22 cellular contexts compared by ENCODE assay signal in genomic region chr4:87356832-87357526, GRCh38. TPM values are rescaled to one million over a fixed set of nuclear protein-coding genes. Genes with fewer than 3 reads are reported as not detected.
DNase-seq lines count a peak whose midpoint lies in the region; ATAC-seq, FAIRE-seq and TF ChIP-seq lines count a peak whose summit lies in the region.
"Had no signal": no experiment of that assay in that cellular context is flagged by ENCODE, and none has a peak within 500 bp of the region (broad histone marks: within the 10 kb centered on the region; RNA-seq: fewer than 3 reads in every experiment).

No MANE protein-coding gene starts in this region.

- H2AFZ ChIP-seq in parathyroid adenoma = peak overlapping the region; percentile 38

- no peaks in the 10 kb centered on the region for H3K79me2 ChIP-seq in parathyroid adenoma

- no peak for ATAC-seq in WTC11
- no peak for ATAC-seq in foreskin keratinocyte
- ATAC-seq: Panc1, SK-N-SH treated with all-trans-retinoic acid at 6 μM for 48 hours had no signal

- H3K27ac ChIP-seq in foreskin keratinocyte = no peak overlapping the region
- H3K27ac ChIP-seq in parathyroid adenoma = no peak overlapping the region
- H3K27ac ChIP-seq: suprapubic skin had no signal

- no peak overlapping the region for H3K4me3 ChIP-seq in parathyroid adenoma (ENCODE audit: low read depth, low read length)
- H3K4me3 ChIP-seq: smooth muscle cell, suprapubic skin had no signal

- no peaks in the 10 kb centered on the region for H3K36me3 ChIP-seq in parathyroid adenoma (ENCODE audit: control insufficient read depth, insufficient read depth, low read length)

- POLR2A ChIA-PET in WTC11 (lab: Charles Lee) = no interaction called here

- DNase-seq in GM19239 (ENCODE audit: insufficient read length, low spot score) (no peak), WTC11 (ENCODE audit: low spot score) (no peak), foreskin keratinocyte (peak; percentile 51 to 63), NCI-H1694 (lab: John Stamatoyannopoulos, UW) (no peak), HT-29 (ENCODE audit: low spot score) (no peak), nucleus accumbens (lab: John Stamatoyannopoulos, UW) (no peak), KG1 (lab: John Stamatoyannopoulos, UW) (no peak)
- DNase-seq: activated CD4-positive, alpha-beta T cell treated with anti-CD3 and anti-CD28 coated beads for 48 hours; GDM1; head of caudate nucleus; NCI-H2081 treated with DMSO at 0.1 percent for 48 hours; posterior cingulate gyrus; stimulated activated CD4-positive, alpha-beta T cell treated with anti-CD3 and anti-CD28 coated beads, Interleukin-4, amount 100 ng/mL, for 4 hours; stimulated activated CD8-positive, alpha-beta memory T cell treated with anti-CD3 and anti-CD28 coated beads, Interleukin-4, amount 100 ng/mL, for 48 hours; T1000 had no signal

- H3K9ac ChIP-seq in parathyroid adenoma = no peak overlapping the region

- peak overlapping the region; percentile 80 for H3K27ac Mint-ChIP-seq in WTC11
- H3K27ac Mint-ChIP-seq: activated naive CD4-positive, alpha-beta T cell treated with anti-CD3 and anti-CD28 coated beads, Interleukin-2, amount 50 U/mL, for 24 hours had no signal

- H3K4me1 ChIP-seq in foreskin keratinocyte (peaks cover 5% of the 10 kb centered on the region), parathyroid adenoma (no peaks in the 10 kb centered on the region)

- TF ChIP-seq CTCF in WTC11 (IDR thresholded peaks at IDR 0.05) (no peak), foreskin keratinocyte (conservative IDR thresholded peaks at IDR 0.05) (no peak), parathyroid adenoma (IDR thresholded peaks at IDR 0.05) (no peak)

- H3K9me3 Mint-ChIP-seq in WTC11 = 0 out of 2 replicates have a peak, but pooled peaks cover 3% of the 10 kb centered on the region
- H3K9me3 Mint-ChIP-seq: activated naive CD4-positive, alpha-beta T cell treated with anti-CD3 and anti-CD28 coated beads, Interleukin-2, amount 50 U/mL, for 24 hours had no signal

- no peak overlapping the region for H3K4me2 ChIP-seq in parathyroid adenoma (ENCODE audit: low read length)
- H3K4me2 ChIP-seq: smooth muscle cell had no signal

- no peaks in the 10 kb centered on the region for H3K9me3 ChIP-seq in parathyroid adenoma (ENCODE audit: control insufficient read depth, low read length)
- H3K9me3 ChIP-seq: suprapubic skin had no signal

- H3K27me3 Mint-ChIP-seq in WTC11 (ENCODE audit: low read depth) = no peaks in the 10 kb centered on the region
- H3K27me3 Mint-ChIP-seq: activated naive CD4-positive, alpha-beta T cell treated with anti-CD3 and anti-CD28 coated beads, Interleukin-2, amount 50 U/mL, for 24 hours had no signal

- H3K4me3 Mint-ChIP-seq in WTC11 = no peak overlapping the region
- H3K4me3 Mint-ChIP-seq: activated naive CD4-positive, alpha-beta T cell treated with anti-CD3 and anti-CD28 coated beads, Interleukin-2, amount 50 U/mL, for 24 hours had no signal

- H3K27me3 ChIP-seq in foreskin keratinocyte = no peaks in the 10 kb centered on the region
- no peaks in the 10 kb centered on the region for H3K27me3 ChIP-seq in parathyroid adenoma (ENCODE audit: control insufficient read depth, insufficient read depth, low read length)
- H3K27me3 ChIP-seq: suprapubic skin had no signal

- peak; percentile 56 for FAIRE-seq in GM19239 (lab: Jason Lieb, UNC)
- FAIRE-seq: islet of Langerhans had no signal

- CTCF ChIA-PET in WTC11 (lab: Charles Lee) = interaction anchor here (0.7 to 1.3 kb wide), 2 partner anchors 481 to 760 kb away, joined by 4 read pairs; no protein-coding TSS in a partner anchor

- H3K4me1 Mint-ChIP-seq in WTC11 = peaks cover 16% of the 10 kb centered on the region
- H3K4me1 Mint-ChIP-seq: activated naive CD4-positive, alpha-beta T cell treated with anti-CD3 and anti-CD28 coated beads, Interleukin-2, amount 50 U/mL, for 24 hours had no signal

- peaks cover 11% of the 10 kb centered on the region for H3K36me3 Mint-ChIP-seq in WTC11

TF ChIP-seq in WTC11, 78 proteins besides CTCF, POLR2A, EP300 and RAD21 (continues in another document):
- TF ChIP-seq CBFB (CRISPR knock-in tag; IDR thresholded peaks at IDR 0.05; ENCODE audit: low read depth) (no peak), TEAD4 (CRISPR knock-in tag; IDR thresholded peaks at IDR 0.05) (no peak), NR2C2 (CRISPR knock-in tag; IDR thresholded peaks at IDR 0.05) (no peak), MYBL2 (CRISPR knock-in tag; IDR thresholded peaks at IDR 0.05) (no peak), TP53 (CRISPR knock-in tag; IDR thresholded peaks at IDR 0.05) (no peak), KAT7 (CRISPR knock-in tag; IDR thresholded peaks at IDR 0.05; ENCODE audit: borderline replicate concordance) (no peak), CDX4 (CRISPR knock-in tag; IDR thresholded peaks at IDR 0.05; ENCODE audit: borderline replicate concordance) (no peak), AFF4 (CRISPR knock-in tag; IDR thresholded peaks at IDR 0.05; ENCODE audit: borderline replicate concordance) (no peak), ETV6 (CRISPR knock-in tag; IDR thresholded peaks at IDR 0.05) (no peak), GRHL2 (CRISPR knock-in tag; IDR thresholded peaks at IDR 0.05; ENCODE audit: insufficient replicate concordance, severe bottlenecking) (no peak), RORB (CRISPR knock-in tag; IDR thresholded peaks at IDR 0.05) (no peak), MLX (CRISPR knock-in tag; IDR thresholded peaks at IDR 0.05) (no peak), ATF3 (CRISPR knock-in tag; conservative IDR thresholded peaks at IDR 0.05) (no peak), ZNF425 (CRISPR knock-in tag; conservative IDR thresholded peaks at IDR 0.05) (no peak), JUN (CRISPR knock-in tag; IDR thresholded peaks at IDR 0.05) (no peak)

RNA-seq across cellular contexts. Expression of gene HSD17B11, which starts 34.0 kb away (rescaled TPM):
- 14.0 to 16.4 TPM (median 14.8 TPM) in 3 replicates for total RNA-seq in WTC11 (2021)
- total RNA-seq in foreskin keratinocyte = 6.5 and 8.6 TPM in 2 replicates
- 5.2 and 5.7 TPM in 2 replicates for polyA plus RNA-seq in foreskin keratinocyte
- total RNA-seq in HT-29 (2014; rRNA removed; shearing (Covaris generic)) = 10.4 and 13.1 TPM in 2 replicates

RNA-seq across cellular contexts. Expression of gene HSD17B13, which starts 34.3 kb away (rescaled TPM):
- total RNA-seq in WTC11 (2021) = 0.07 to 0.25 TPM in 2 of 3 replicates, not detected in the other
- total RNA-seq in foreskin keratinocyte = 0.04 TPM in 1 of 2 replicates, not detected in the other
- polyA plus RNA-seq in foreskin keratinocyte = not detected in 2 replicates
- not detected in 2 replicates for total RNA-seq in HT-29 (2014; rRNA removed; shearing (Covaris generic))
- total RNA-seq: smooth muscle cell had no signal
- polyA plus RNA-seq: smooth muscle cell had no signal

Comparison
In these comparisons a context has a peak if more than half of its experiments do, and no peak if none do; other contexts are left out.
1. DNase-seq: peak in foreskin keratinocyte (2 of 2); none in GM19239 (single experiment), WTC11 (single experiment), NCI-H1694 (single experiment), HT-29 (single experiment), nucleus accumbens (0 of 56) and KG1 (single experiment).